16 cellular contexts compared by ENCODE assay signal in genomic region chr2:86052265-86052664, GRCh38. TPM values are rescaled to one million over a fixed set of nuclear protein-coding genes. Genes with fewer than 3 reads are reported as not detected.
DNase-seq lines count a peak whose midpoint lies in the region; ATAC-seq and TF ChIP-seq lines count a peak whose summit lies in the region.
"Had no signal": no experiment of that assay in that cellular context is flagged by ENCODE, and none has a peak within 500 bp of the region (broad histone marks: within the 10 kb centered on the region; RNA-seq: fewer than 3 reads in every experiment).

No MANE protein-coding gene starts in this region.

- no peak for ATAC-seq in activated CD4-positive, CD25-positive, alpha-beta regulatory T cell treated with anti-CD3 and anti-CD28 coated beads, Interleukin-2, amount 50 U/mL, for 24 hours
- ATAC-seq in activated naive CD8-positive, alpha-beta T cell treated with anti-CD3 and anti-CD28 coated beads, Interleukin-2, amount 10 ng/mL, durations not matched to agents 7 days and 5 days (ENCODE audit: low read depth) = no peak
- ATAC-seq in WTC11 (peak; percentile 58), left lobe of liver (no peak), heart left ventricle (no peak)
- ATAC-seq: HCT116, HepG2 had no signal

- intact Hi-C loops in heart left ventricle (cut with DNase I) = no loop called here

- H3K36me3 Mint-ChIP-seq in activated naive CD8-positive, alpha-beta T cell treated with anti-CD3 and anti-CD28 coated beads, Interleukin-2, amount 10 ng/mL, durations not matched to agents 7 days and 5 days = peaks cover 24% of the 10 kb centered on the region
- peaks cover 27% of the 10 kb centered on the region for H3K36me3 Mint-ChIP-seq in activated naive CD8-positive, alpha-beta T cell treated with anti-CD3 and anti-CD28 coated beads for 36 hours
- H3K36me3 Mint-ChIP-seq in WTC11 = peaks cover 48% of the 10 kb centered on the region

- H3K27me3 ChIP-seq in heart left ventricle = no peaks in the 10 kb centered on the region

- H3K4me1 Mint-ChIP-seq in activated naive CD8-positive, alpha-beta T cell treated with anti-CD3 and anti-CD28 coated beads, Interleukin-2, amount 10 ng/mL, durations not matched to agents 7 days and 5 days = no peaks in the 10 kb centered on the region
- H3K4me1 Mint-ChIP-seq in activated naive CD8-positive, alpha-beta T cell treated with anti-CD3 and anti-CD28 coated beads for 36 hours = no peaks in the 10 kb centered on the region
- no peaks in the 10 kb centered on the region for H3K4me1 Mint-ChIP-seq in WTC11

- no peak overlapping the region for H3K4me3 ChIP-seq in heart left ventricle
- H3K4me3 ChIP-seq: A549 had no signal

- TF ChIP-seq CTCF in WTC11 (IDR thresholded peaks at IDR 0.05) (no peak), heart left ventricle (IDR thresholded peaks at IDR 0.05) (no peak)

- no peaks in the 10 kb centered on the region for H3K9me3 Mint-ChIP-seq in activated naive CD8-positive, alpha-beta T cell treated with anti-CD3 and anti-CD28 coated beads, Interleukin-2, amount 10 ng/mL, durations not matched to agents 7 days and 5 days
- no peaks in the 10 kb centered on the region for H3K9me3 Mint-ChIP-seq in activated naive CD8-positive, alpha-beta T cell treated with anti-CD3 and anti-CD28 coated beads for 36 hours
- no peaks in the 10 kb centered on the region for H3K9me3 Mint-ChIP-seq in WTC11
- H3K9me3 Mint-ChIP-seq: CD4-positive, alpha-beta T cell had no signal

- 88 to 96% (median 92%) methylated on average over 6 of the region's 6 CpGs for WGBS in heart left ventricle, 4 donors

- peak; percentile 13 for DNase-seq in activated CD4-positive, CD25-positive, alpha-beta regulatory T cell treated with anti-CD3 and anti-CD28 coated beads, Interleukin-2, amount 50 U/mL, for 72 hours
- no peak for DNase-seq in activated naive CD8-positive, alpha-beta T cell treated with anti-CD3 and anti-CD28 coated beads, Interleukin-2, amount 10 ng/mL, durations not matched to agents 7 days and 5 days
- DNase-seq in activated naive CD8-positive, alpha-beta T cell treated with anti-CD3 and anti-CD28 coated beads for 36 hours = no peak
- no peak for DNase-seq in WTC11 (ENCODE audit: low spot score)
- peak; percentile 11 for DNase-seq in left lobe of liver (ENCODE audit: low spot score)
- DNase-seq in heart left ventricle = no peak
- no peak for DNase-seq in NAMALWA (ENCODE audit: low spot score)
- DNase-seq: AML-193; CD4-positive, alpha-beta T cell had no signal

- H3K9me3 ChIP-seq in heart left ventricle = no peaks in the 10 kb centered on the region
- H3K9me3 ChIP-seq: A549, Caco-2 had no signal

- peak overlapping the region; percentile 48 for H3K27ac Mint-ChIP-seq in activated naive CD8-positive, alpha-beta T cell treated with anti-CD3 and anti-CD28 coated beads, Interleukin-2, amount 10 ng/mL, durations not matched to agents 7 days and 5 days
- H3K27ac Mint-ChIP-seq in activated naive CD8-positive, alpha-beta T cell treated with anti-CD3 and anti-CD28 coated beads for 36 hours = no peak overlapping the region
- H3K27ac Mint-ChIP-seq in WTC11 = no peak overlapping the region
- H3K27ac Mint-ChIP-seq: CD4-positive, alpha-beta T cell had no signal

- no peak for TF ChIP-seq POLR2A in heart left ventricle (IDR thresholded peaks at IDR 0.05)

- peaks cover 0 to 14% (median 0%) of the 10 kb centered on the region in 12 donors for H3K4me1 ChIP-seq in heart left ventricle
- H3K4me1 ChIP-seq: A549, Caco-2 had no signal

- H3K27ac ChIP-seq in heart left ventricle = no peak overlapping the region
- H3K27ac ChIP-seq: 22Rv1, A549, C4-2B had no signal

- no peak overlapping the region for H3K4me3 Mint-ChIP-seq in activated naive CD8-positive, alpha-beta T cell treated with anti-CD3 and anti-CD28 coated beads, Interleukin-2, amount 10 ng/mL, durations not matched to agents 7 days and 5 days
- no peak overlapping the region for H3K4me3 Mint-ChIP-seq in activated naive CD8-positive, alpha-beta T cell treated with anti-CD3 and anti-CD28 coated beads for 36 hours
- H3K4me3 Mint-ChIP-seq in WTC11 = no peak overlapping the region
- H3K4me3 Mint-ChIP-seq: CD4-positive, alpha-beta T cell had no signal

- CTCF ChIA-PET in WTC11 (lab: Charles Lee) = interaction anchor here (1.9 kb wide), 1 partner anchor 36 kb away, joined by 5 read pairs; no protein-coding TSS in a partner anchor

- no peaks in the 10 kb centered on the region for H3K27me3 Mint-ChIP-seq in activated naive CD8-positive, alpha-beta T cell treated with anti-CD3 and anti-CD28 coated beads, Interleukin-2, amount 10 ng/mL, durations not matched to agents 7 days and 5 days
- no peaks in the 10 kb centered on the region for H3K27me3 Mint-ChIP-seq in activated naive CD8-positive, alpha-beta T cell treated with anti-CD3 and anti-CD28 coated beads for 36 hours
- H3K27me3 Mint-ChIP-seq in WTC11 (ENCODE audit: low read depth) = no peaks in the 10 kb centered on the region
- H3K27me3 Mint-ChIP-seq: CD4-positive, alpha-beta T cell had no signal

- H3K36me3 ChIP-seq in heart left ventricle = peaks cover 2 to 93% (median 76%) of the 10 kb centered on the region in 9 donors

- POLR2A ChIA-PET in activated naive CD8-positive, alpha-beta T cell treated with anti-CD3 and anti-CD28 coated beads, Interleukin-2, amount 10 ng/mL, durations not matched to agents 7 days and 5 days (lab: Charles Lee) = no interaction called here
- POLR2A ChIA-PET in WTC11 (lab: Charles Lee) = no interaction called here

TF ChIP-seq in WTC11, 78 proteins besides CTCF, POLR2A, EP300 and RAD21 (continues in another document):
- TF ChIP-seq, protein P1, sequence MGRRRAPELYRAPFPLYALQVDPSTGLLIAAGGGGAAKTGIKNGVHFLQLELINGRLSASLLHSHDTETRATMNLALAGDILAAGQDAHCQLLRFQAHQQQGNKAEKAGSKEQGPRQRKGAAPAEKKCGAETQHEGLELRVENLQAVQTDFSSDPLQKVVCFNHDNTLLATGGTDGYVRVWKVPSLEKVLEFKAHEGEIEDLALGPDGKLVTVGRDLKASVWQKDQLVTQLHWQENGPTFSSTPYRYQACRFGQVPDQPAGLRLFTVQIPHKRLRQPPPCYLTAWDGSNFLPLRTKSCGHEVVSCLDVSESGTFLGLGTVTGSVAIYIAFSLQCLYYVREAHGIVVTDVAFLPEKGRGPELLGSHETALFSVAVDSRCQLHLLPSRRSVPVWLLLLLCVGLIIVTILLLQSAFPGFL (CRISPR knock-in tag; IDR thresholded peaks at IDR 0.05; ENCODE audit: borderline replicate concordance) = no peak
- no peak for TF ChIP-seq IRF1 (CRISPR knock-in tag; IDR thresholded peaks at IDR 0.05)
- TF ChIP-seq, protein P2, sequence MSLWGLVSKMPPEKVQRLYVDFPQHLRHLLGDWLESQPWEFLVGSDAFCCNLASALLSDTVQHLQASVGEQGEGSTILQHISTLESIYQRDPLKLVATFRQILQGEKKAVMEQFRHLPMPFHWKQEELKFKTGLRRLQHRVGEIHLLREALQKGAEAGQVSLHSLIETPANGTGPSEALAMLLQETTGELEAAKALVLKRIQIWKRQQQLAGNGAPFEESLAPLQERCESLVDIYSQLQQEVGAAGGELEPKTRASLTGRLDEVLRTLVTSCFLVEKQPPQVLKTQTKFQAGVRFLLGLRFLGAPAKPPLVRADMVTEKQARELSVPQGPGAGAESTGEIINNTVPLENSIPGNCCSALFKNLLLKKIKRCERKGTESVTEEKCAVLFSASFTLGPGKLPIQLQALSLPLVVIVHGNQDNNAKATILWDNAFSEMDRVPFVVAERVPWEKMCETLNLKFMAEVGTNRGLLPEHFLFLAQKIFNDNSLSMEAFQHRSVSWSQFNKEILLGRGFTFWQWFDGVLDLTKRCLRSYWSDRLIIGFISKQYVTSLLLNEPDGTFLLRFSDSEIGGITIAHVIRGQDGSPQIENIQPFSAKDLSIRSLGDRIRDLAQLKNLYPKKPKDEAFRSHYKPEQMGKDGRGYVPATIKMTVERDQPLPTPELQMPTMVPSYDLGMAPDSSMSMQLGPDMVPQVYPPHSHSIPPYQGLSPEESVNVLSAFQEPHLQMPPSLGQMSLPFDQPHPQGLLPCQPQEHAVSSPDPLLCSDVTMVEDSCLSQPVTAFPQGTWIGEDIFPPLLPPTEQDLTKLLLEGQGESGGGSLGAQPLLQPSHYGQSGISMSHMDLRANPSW (CRISPR knock-in tag; conservative IDR thresholded peaks at IDR 0.05; ENCODE audit: low read depth) = no peak
- TF ChIP-seq RORB (CRISPR knock-in tag; IDR thresholded peaks at IDR 0.05) = no peak

RNA-seq across cellular contexts. Expression of gene POLR1A, which starts 53.4 kb away (rescaled TPM):
- 10 to 100 TPM; 27.3 to 29.5 TPM for total RNA-seq in activated naive CD8-positive, alpha-beta T cell treated with anti-CD3 and anti-CD28 coated beads, Interleukin-2, amount 10 ng/mL, durations not matched to agents 7 days and 5 days
- total RNA-seq in activated naive CD8-positive, alpha-beta T cell treated with anti-CD3 and anti-CD28 coated beads for 36 hours = 10 to 100 TPM; 56.0 to 56.6 TPM
- 39.4 to 47.5 TPM (median 40.1 TPM) in 3 replicates for total RNA-seq in WTC11 (2021)
- total RNA-seq in left lobe of liver = 12.1 TPM
- 10 to 100 TPM; 14.6 to 25.4 (median 20.8) TPM for total RNA-seq in heart left ventricle
- polyA plus RNA-seq in heart left ventricle = 10 to 100 TPM in 1 of 2 donors, 1 to 10 TPM in 1; 4.2 to 10.1 TPM

RNA-seq across cellular contexts. Expression of gene PTCD3, which starts 53.8 kb away (rescaled TPM):
- total RNA-seq in activated naive CD8-positive, alpha-beta T cell treated with anti-CD3 and anti-CD28 coated beads, Interleukin-2, amount 10 ng/mL, durations not matched to agents 7 days and 5 days = 100 to 1,000 TPM; 157 TPM
- total RNA-seq in activated naive CD8-positive, alpha-beta T cell treated with anti-CD3 and anti-CD28 coated beads for 36 hours = 100 to 1,000 TPM; 161 to 162 TPM
- total RNA-seq in WTC11 (2021) (161 to 192 TPM (median 163 TPM) in 3 replicates), left lobe of liver (44.9 TPM), heart left ventricle (100 to 1,000 TPM in 8 of 9 donors, 10 to 100 TPM in 1; 99.3 to 210 (median 125) TPM)
- polyA plus RNA-seq in heart left ventricle = 10 to 100 TPM; 25.0 to 46.4 TPM

Comparison
In these comparisons a context has a peak if more than half of its experiments do, and no peak if none do; other contexts are left out.
1. DNase-seq: peak in activated CD4-positive, CD25-positive, alpha-beta regulatory T cell treated with anti-CD3 and anti-CD28 coated beads, Interleukin-2, amount 50 U/mL, for 72 hours (single experiment) and left lobe of liver (single experiment); none in activated naive CD8-positive, alpha-beta T cell treated with anti-CD3 and anti-CD28 coated beads, Interleukin-2, amount 10 ng/mL, durations not matched to agents 7 days and 5 days (single experiment), activated naive CD8-positive, alpha-beta T cell treated with anti-CD3 and anti-CD28 coated beads for 36 hours (single experiment), WTC11 (single experiment), heart left ventricle (0 of 5) and NAMALWA (single experiment).